In the genomic region with DNA sequence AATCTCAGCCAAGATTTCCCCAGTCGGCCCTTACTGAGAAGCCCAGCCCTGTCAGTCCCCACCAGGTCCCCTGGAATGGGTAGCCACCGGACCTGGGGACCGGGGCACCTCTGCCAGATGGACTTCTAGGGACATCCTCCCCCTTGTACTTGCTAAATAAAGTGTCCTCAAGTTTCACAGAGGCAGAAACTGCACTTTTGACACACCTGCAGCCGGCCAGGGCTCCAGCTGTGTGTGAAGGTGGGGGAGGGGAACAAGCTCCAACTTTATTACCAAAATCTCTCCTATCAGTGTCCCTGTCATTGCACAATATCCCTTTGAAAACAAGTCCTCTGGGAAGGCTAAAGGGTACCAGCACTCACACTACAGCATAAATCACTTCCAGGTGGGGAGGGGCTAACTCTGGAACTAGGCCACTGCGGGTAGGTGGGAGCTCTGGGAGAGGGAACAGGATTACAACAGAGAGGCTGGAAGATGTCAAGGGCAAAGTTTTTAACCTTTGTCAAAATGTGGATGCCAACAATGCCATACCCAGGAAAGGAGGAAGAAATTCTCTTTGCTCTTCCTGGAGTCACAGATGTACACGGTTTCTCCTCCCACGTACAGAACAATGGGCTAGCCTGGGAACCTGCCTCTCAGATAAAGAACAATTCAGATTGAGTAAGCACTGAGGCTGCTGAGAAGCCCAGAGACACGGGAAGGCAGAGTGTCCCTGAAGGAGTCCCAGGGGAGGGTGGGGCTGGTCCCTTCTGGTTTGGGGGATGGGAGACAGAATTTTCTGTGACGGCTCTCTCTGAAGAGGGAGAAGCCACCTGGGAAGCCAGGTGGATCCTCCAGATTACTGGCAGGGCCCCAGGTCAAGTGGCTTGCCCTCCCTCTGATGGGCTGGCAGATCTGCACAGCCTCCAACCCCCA, we compare ENCODE assay signal across 9 cellular contexts. TPM values are rescaled to one million over a fixed set of nuclear protein-coding genes. Genes with fewer than 3 reads are reported as not detected.
A peak's percentile ranks its signal among the peaks of the same experiment; 100 is the strongest.
DNase-seq lines count a peak whose midpoint lies in the region; ATAC-seq, FAIRE-seq and TF ChIP-seq lines count a peak whose summit lies in the region.
"Had no signal": no experiment of that assay in that cellular context is flagged by ENCODE, and none has a peak within 500 bp of the region (broad histone marks: within the 10 kb centered on the region; RNA-seq: fewer than 3 reads in every experiment).

No MANE protein-coding gene starts in this region.

- no peak for ATAC-seq in natural killer cell treated with Interleukin-12 subunit alpha and Interleukin-12 subunit beta and Interleukin-15 and Interleukin-18, amount 100 ng/mL, for 72 hours
- ATAC-seq in natural killer cell (no peak), HG03378 (IDR thresholded peaks at IDR 0.05; ENCODE audit: unreplicated experiment) (no peak)
- ATAC-seq: activated CD4-positive, alpha-beta T cell treated with anti-CD3 and anti-CD28 coated beads for 36 hours had no signal

- no peaks in the 10 kb centered on the region for H3K9me3 ChIP-seq in kidney (ENCODE audit: control insufficient read depth in 1 of 2, low read length in 2 of 2)
- no peaks in the 10 kb centered on the region for H3K9me3 ChIP-seq in vagina

- H3K27me3 Mint-ChIP-seq in natural killer cell treated with Interleukin-12 subunit alpha and Interleukin-12 subunit beta and Interleukin-15 and Interleukin-18, amount 100 ng/mL, for 72 hours, result peaks cover 3 to 8% of the 10 kb centered on the region in 2 donors
- peaks cover 0 to 4% of the 10 kb centered on the region in 2 donors for H3K27me3 Mint-ChIP-seq in natural killer cell (ENCODE audit: low read depth in 2 of 2)
- peaks cover 37% of the 10 kb centered on the region for H3K27me3 Mint-ChIP-seq in activated naive CD4-positive, alpha-beta T cell treated with anti-CD3 and anti-CD28 coated beads, Interleukin-2, amount 10 ng/mL, durations not matched to agents 7 days and 5 days

- DNase-seq in natural killer cell treated with Interleukin-12 subunit alpha and Interleukin-12 subunit beta and Interleukin-15 and Interleukin-18, amount 100 ng/mL, for 72 hours (ENCODE audit: low spot score), result peak; percentile 45
- no peak for DNase-seq in natural killer cell
- peak; percentile 89 for DNase-seq in NCI-H510A treated with DMSO at 0.1 percent for 48 hours (lab: John Stamatoyannopoulos, UW)
- DNase-seq in kidney, result peak; percentile 69
- no peak for DNase-seq in vagina (ENCODE audit: extremely low spot score in 2 of 2)
- no peak for DNase-seq in activated naive CD4-positive, alpha-beta T cell treated with anti-CD3 and anti-CD28 coated beads, Interleukin-2, amount 10 ng/mL, durations not matched to agents 7 days and 5 days
- no peak for DNase-seq in occipital lobe (lab: John Stamatoyannopoulos, UW)
- DNase-seq: activated CD4-positive, alpha-beta T cell treated with anti-CD3 and anti-CD28 coated beads for 36 hours had no signal

- H3K27ac ChIP-seq in kidney (ENCODE audit: low read depth in 2 of 2, low read length in 2 of 2), result peak overlapping the region; percentile 40 to 63
- H3K27ac ChIP-seq in vagina, result peak overlapping the region; percentile 86

- no peak for TF ChIP-seq CTCF in natural killer cell (IDR thresholded peaks at IDR 0.05)
- no peak for TF ChIP-seq CTCF in kidney (IDR thresholded peaks at IDR 0.05; ENCODE audit: borderline replicate concordance, extremely low read depth, insufficient read depth)
- no peak for TF ChIP-seq CTCF in vagina (IDR thresholded peaks at IDR 0.05)

- H3K27ac Mint-ChIP-seq in natural killer cell treated with Interleukin-12 subunit alpha and Interleukin-12 subunit beta and Interleukin-15 and Interleukin-18, amount 100 ng/mL, for 72 hours, result no peak overlapping the region
- H3K27ac Mint-ChIP-seq in natural killer cell, result no peak overlapping the region
- H3K27ac Mint-ChIP-seq in activated naive CD4-positive, alpha-beta T cell treated with anti-CD3 and anti-CD28 coated beads, Interleukin-2, amount 10 ng/mL, durations not matched to agents 7 days and 5 days, result no peak overlapping the region
- H3K27ac Mint-ChIP-seq: activated CD4-positive, alpha-beta T cell treated with anti-CD3 and anti-CD28 coated beads for 36 hours had no signal

- intact Hi-C loops in natural killer cell (cut with micrococcal nuclease) (no loop called here), kidney (cut with DNase I) (no loop called here), vagina (cut with DNase I) (no loop called here)

- no peak for TF ChIP-seq POLR2A in vagina (IDR thresholded peaks at IDR 0.05)

- H3K4me1 Mint-ChIP-seq in natural killer cell treated with Interleukin-12 subunit alpha and Interleukin-12 subunit beta and Interleukin-15 and Interleukin-18, amount 100 ng/mL, for 72 hours (ENCODE audit: low read depth in 2 of 2), result no peaks in the 10 kb centered on the region
- H3K4me1 Mint-ChIP-seq in natural killer cell, result no peaks in the 10 kb centered on the region
- no peaks in the 10 kb centered on the region for H3K4me1 Mint-ChIP-seq in activated naive CD4-positive, alpha-beta T cell treated with anti-CD3 and anti-CD28 coated beads, Interleukin-2, amount 10 ng/mL, durations not matched to agents 7 days and 5 days
- H3K4me1 Mint-ChIP-seq: activated CD4-positive, alpha-beta T cell treated with anti-CD3 and anti-CD28 coated beads for 36 hours had no signal

- H3K4me3 ChIP-seq in kidney (ENCODE audit: low read length in 2 of 2) (no peak overlapping the region), vagina (no peak overlapping the region)

- CTCF ChIA-PET in activated naive CD4-positive, alpha-beta T cell treated with anti-CD3 and anti-CD28 coated beads, Interleukin-2, amount 10 ng/mL, durations not matched to agents 7 days and 5 days (lab: Charles Lee), result interaction anchor here (0.5 to 2.5 kb wide), 2 partner anchors 12 to 194 kb away, joined by 3 to 9 read pairs; no protein-coding TSS in a partner anchor

- no peak for FAIRE-seq in kidney (lab: Jason Lieb, UNC)

- H3K4me1 ChIP-seq in kidney (ENCODE audit: control insufficient read depth in 1 of 2, insufficient read depth in 1 of 2, low read depth in 1 of 2, low read length in 2 of 2) (peaks cover 42 to 61% of the 10 kb centered on the region in 2 donors), vagina (peaks cover 77% of the 10 kb centered on the region)

- H3K9ac ChIP-seq in kidney (ENCODE audit: low read length in 2 of 2), result peak overlapping the region in 1 of 2 donors; percentile 51

- no peak overlapping the region for H3K4me3 Mint-ChIP-seq in natural killer cell treated with Interleukin-12 subunit alpha and Interleukin-12 subunit beta and Interleukin-15 and Interleukin-18, amount 100 ng/mL, for 72 hours
- no peak overlapping the region for H3K4me3 Mint-ChIP-seq in natural killer cell
- no peak overlapping the region for H3K4me3 Mint-ChIP-seq in activated naive CD4-positive, alpha-beta T cell treated with anti-CD3 and anti-CD28 coated beads, Interleukin-2, amount 10 ng/mL, durations not matched to agents 7 days and 5 days
- H3K4me3 Mint-ChIP-seq: activated CD4-positive, alpha-beta T cell treated with anti-CD3 and anti-CD28 coated beads for 36 hours had no signal

- H3K27me3 ChIP-seq in vagina, result no peaks in the 10 kb centered on the region

- H3K9me3 Mint-ChIP-seq in natural killer cell treated with Interleukin-12 subunit alpha and Interleukin-12 subunit beta and Interleukin-15 and Interleukin-18, amount 100 ng/mL, for 72 hours, result no peaks in the 10 kb centered on the region
- H3K9me3 Mint-ChIP-seq in natural killer cell, result no peaks in the 10 kb centered on the region
- no peaks in the 10 kb centered on the region for H3K9me3 Mint-ChIP-seq in activated naive CD4-positive, alpha-beta T cell treated with anti-CD3 and anti-CD28 coated beads, Interleukin-2, amount 10 ng/mL, durations not matched to agents 7 days and 5 days

- H3K36me3 ChIP-seq in kidney (ENCODE audit: control insufficient read depth in 1 of 2, insufficient read depth in 2 of 2, low read length in 2 of 2), result peaks cover 2 to 9% of the 10 kb centered on the region in 2 donors
- H3K36me3 ChIP-seq in vagina, result no peaks in the 10 kb centered on the region

- no peaks in the 10 kb centered on the region for H3K36me3 Mint-ChIP-seq in natural killer cell treated with Interleukin-12 subunit alpha and Interleukin-12 subunit beta and Interleukin-15 and Interleukin-18, amount 100 ng/mL, for 72 hours
- no peaks in the 10 kb centered on the region for H3K36me3 Mint-ChIP-seq in natural killer cell
- H3K36me3 Mint-ChIP-seq in activated naive CD4-positive, alpha-beta T cell treated with anti-CD3 and anti-CD28 coated beads, Interleukin-2, amount 10 ng/mL, durations not matched to agents 7 days and 5 days, result no peaks in the 10 kb centered on the region

RNA-seq across cellular contexts. Expression of gene SDC1, which starts 11.0 kb away (rescaled TPM):
- total RNA-seq in natural killer cell treated with Interleukin-12 subunit alpha and Interleukin-12 subunit beta and Interleukin-15 and Interleukin-18, amount 100 ng/mL, for 72 hours, result not detected
- total RNA-seq in natural killer cell (under 1 TPM in 1 of 3 donors, not detected in 2; 0.63 TPM), kidney (266 TPM), vagina (184 TPM), occipital lobe (9.0 TPM)
- polyA plus RNA-seq in kidney (ENCODE audit: insufficient read depth, low read depth, low replicate concordance), result 206 TPM

Comparison
In these comparisons a context has a peak if more than half of its experiments do, and no peak if none do; other contexts are left out.
1. DNase-seq: peak in natural killer cell treated with Interleukin-12 subunit alpha and Interleukin-12 subunit beta and Interleukin-15 and Interleukin-18, amount 100 ng/mL, for 72 hours (single experiment), NCI-H510A treated with DMSO at 0.1 percent for 48 hours (single experiment) and kidney (single experiment); none in natural killer cell (single experiment), vagina (0 of 2), activated naive CD4-positive, alpha-beta T cell treated with anti-CD3 and anti-CD28 coated beads, Interleukin-2, amount 10 ng/mL, durations not matched to agents 7 days and 5 days (single experiment) and occipital lobe (single experiment).
2. RNA of gene SDC1, which starts 11.0 kb away (total RNA-seq): 266 TPM in kidney (single experiment) and 184 TPM in vagina (single experiment); 9.0 TPM in occipital lobe (single experiment), not detected in natural killer cell treated with Interleukin-12 subunit alpha and Interleukin-12 subunit beta and Interleukin-15 and Interleukin-18, amount 100 ng/mL, for 72 hours and 0.63 TPM in natural killer cell; every median in the first group is over 10 times any median in the second.